In genomic region chr6:18477301-18477941, GRCh38 we compare ENCODE assay signal across 11 cellular contexts.
A peak's percentile ranks its signal among the peaks of the same experiment; 100 is the strongest.
DNase-seq lines count a peak whose midpoint lies in the region; ATAC-seq, FAIRE-seq and TF ChIP-seq lines count a peak whose summit lies in the region.
"Had no signal": no experiment of that assay in that cellular context is flagged by ENCODE, and none has a peak within 500 bp of the region (broad histone marks: within the 10 kb centered on the region; RNA-seq: fewer than 3 reads in every experiment).

No MANE protein-coding gene starts in this region.

- no peak for TF ChIP-seq CTCF in GM12865 (IDR thresholded peaks at IDR 0.05; ENCODE audit: insufficient read depth, low read depth, low read length, missing control alignments)
- no peak for TF ChIP-seq CTCF in epithelial cell of proximal tubule (conservative IDR thresholded peaks at IDR 0.05; ENCODE audit: low read depth, low read length)

- TF ChIP-seq POLR2A in GM12891 (IDR thresholded peaks at IDR 0.05; ENCODE audit: low read depth, low read length) = no peak

- FAIRE-seq in GM12891 (lab: Jason Lieb, UNC) = no peak

- no peak for ATAC-seq in GM18873 (IDR thresholded peaks at IDR 0.05; ENCODE audit: low FRiP score, unreplicated experiment)

- DNase-seq in GM12865 (ENCODE audit: low read depth) (peak; percentile 2), NAMALWA (ENCODE audit: low spot score) (peak; percentile 59), epithelial cell of proximal tubule (ENCODE audit: low read depth) (peak; percentile 79), putamen (ENCODE audit: low spot score) (peak; percentile 17), GM12891 (ENCODE audit: insufficient read length, low spot score) (no peak), ureter (ENCODE audit: low spot score) (no peak), NCI-H146 (lab: John Stamatoyannopoulos, UW) (no peak)
- DNase-seq: GF-D8, sigmoid colon had no signal

- H3K4me3 ChIP-seq in GM12865 (ENCODE audit: low read depth, low read length) = no peak overlapping the region
- H3K4me3 ChIP-seq in epithelial cell of proximal tubule (ENCODE audit: low read depth, low read length) = no peak overlapping the region
- H3K4me3 ChIP-seq: coronary artery, sigmoid colon had no signal

TF ChIP-seq in GM12891, 5 proteins besides CTCF, POLR2A, EP300 and RAD21:
- TF ChIP-seq PAX5 (IDR thresholded peaks at IDR 0.05; ENCODE audit: insufficient read depth, low read length, severe bottlenecking) = no peak
- no peak for TF ChIP-seq POU2F2 (IDR thresholded peaks at IDR 0.05; ENCODE audit: low read depth, low read length)
- TF ChIP-seq POLR2AphosphoS5 (IDR thresholded peaks at IDR 0.05; ENCODE audit: low read depth, low read length) = no peak
- no peak for TF ChIP-seq SPI1 (IDR thresholded peaks at IDR 0.05; ENCODE audit: low read depth, low read length)
- no peak for TF ChIP-seq TAF1 (IDR thresholded peaks at IDR 0.05; ENCODE audit: low read depth, low read length)
TF ChIP-seq in GM12891: peak in this region for 0.

Comparison
In these comparisons a context has a peak if more than half of its experiments do, and no peak if none do; other contexts are left out.
1. DNase-seq: peak in GM12865 (single experiment), NAMALWA (single experiment), epithelial cell of proximal tubule (single experiment) and putamen (single experiment); none in GM12891 (single experiment), ureter (single experiment) and NCI-H146 (single experiment).